1 cellular context compared by ENCODE assay signal in genomic region chr9:10366171-10366779, GRCh38.
TF ChIP-seq lines count a peak whose summit lies in the region.

No MANE protein-coding gene starts in this region.

TF ChIP-seq in neural cell, 6 proteins besides CTCF, POLR2A, EP300 and RAD21 (continued from another document):
- no peak for TF ChIP-seq TAF1 (IDR thresholded peaks at IDR 0.05; ENCODE audit: low read depth)
